Comparison of ENCODE assay signal across 10 cellular contexts in genomic region chr7:119123326-119123725, GRCh38.
"Had no signal": no experiment of that assay in that cellular context is flagged by ENCODE, and none has a peak within 500 bp of the region (broad histone marks: within the 10 kb centered on the region; RNA-seq: fewer than 3 reads in every experiment).

No MANE protein-coding gene starts in this region.

- DNase-seq: GM23248, GOT3, H7, H9, HCEC 1CT, HFFc6 had no signal

- H3K36me3 ChIP-seq: HAP-1 had no signal

- FAIRE-seq: H54 had no signal

- ATAC-seq: GM23338, HCT116 had no signal

- H3K9me3 ChIP-seq: HAP-1 had no signal

- H3K9ac ChIP-seq: GM23248 had no signal

- H3K4me3 ChIP-seq: GM23248, GM23338, HAP-1 had no signal

- H3K4me2 ChIP-seq: GM23338 had no signal

- H2AFZ ChIP-seq: GM23248, GM23338 had no signal

- H3K27ac ChIP-seq: GM23248 had no signal
